8 cellular contexts compared by ENCODE assay signal in the genomic region with DNA sequence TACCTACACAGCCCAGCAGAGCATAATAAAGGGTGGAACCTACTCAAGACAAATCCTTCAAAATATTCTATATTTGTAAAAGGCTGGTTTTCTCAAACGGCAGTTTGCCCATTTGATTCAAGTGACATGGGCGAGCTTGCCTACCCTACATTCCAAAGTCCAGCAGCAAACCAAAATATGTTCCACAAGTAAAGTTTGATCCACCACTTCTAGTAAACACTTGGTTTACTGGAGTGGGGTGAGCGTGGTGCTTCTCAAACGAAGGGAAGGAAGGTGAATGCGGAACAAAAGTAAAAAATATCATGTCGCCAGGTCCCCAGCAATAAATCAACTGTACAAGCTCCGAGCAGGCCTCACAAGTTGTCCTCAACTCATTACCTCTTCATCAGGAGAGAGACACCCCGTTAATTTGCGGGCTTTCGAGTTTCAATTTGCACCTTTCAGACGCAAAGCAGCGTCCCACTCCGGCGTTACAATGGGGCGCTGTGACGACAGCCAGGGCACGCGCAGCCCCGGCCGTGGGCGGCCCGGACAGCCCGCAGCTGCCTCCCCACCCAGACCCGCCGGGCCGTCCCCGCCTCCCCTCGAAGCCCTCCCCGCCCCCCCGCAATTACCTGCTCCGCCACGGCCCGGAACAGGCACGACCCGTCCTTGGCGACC. TPM values are rescaled to one million over a fixed set of nuclear protein-coding genes. Genes with fewer than 3 reads are reported as not detected.
A peak's percentile ranks its signal among the peaks of the same experiment; 100 is the strongest.
DNase-seq lines count a peak whose midpoint lies in the region; ATAC-seq and TF ChIP-seq lines count a peak whose summit lies in the region.

No MANE protein-coding gene starts in this region.

- peak; percentile 28 for ATAC-seq in CD4-positive, alpha-beta T cell (ENCODE audit: poor library complexity)
- ATAC-seq in GM19395 (IDR thresholded peaks at IDR 0.05; ENCODE audit: unreplicated experiment), result peak; percentile 43
- peak; percentile 49 for ATAC-seq in HG03521 (IDR thresholded peaks at IDR 0.05; ENCODE audit: unreplicated experiment)
- ATAC-seq in left ventricle myocardium superior, result peak; percentile 65

- H3K27ac ChIP-seq in CD4-positive, alpha-beta T cell (ENCODE audit: low read depth, low read length), result peak overlapping the region; percentile 59
- peak overlapping the region; percentile 74 to 99 (median 97) for H3K27ac ChIP-seq in adrenal gland
- H3K27ac ChIP-seq in uterus, result peak overlapping the region; percentile 99 to 100

- H3K4me1 ChIP-seq in adrenal gland (replicated peaks in 1 of 2) (peaks cover 31 to 46% of the 10 kb centered on the region in 2 donors), uterus (peaks cover 5 to 8% of the 10 kb centered on the region in 2 donors)

- no peaks in the 10 kb centered on the region for H3K27me3 ChIP-seq in CD4-positive, alpha-beta T cell (ENCODE audit: control insufficient read depth, insufficient read depth, low read length)
- H3K27me3 ChIP-seq in adrenal gland (no peaks in the 10 kb centered on the region), uterus (no peaks in the 10 kb centered on the region)

- CTCF ChIA-PET in CD4-positive, alpha-beta T cell (lab: Charles Lee), result interaction anchor here (1.9 kb wide), 1 partner anchor 438 kb away, joined by 4 read pairs; no protein-coding TSS in a partner anchor

- H3K4me1 Mint-ChIP-seq in CD4-positive, alpha-beta T cell (ENCODE audit: low read depth), result peaks cover 48% of the 10 kb centered on the region

- peak overlapping the region; percentile 99 for H3K27ac Mint-ChIP-seq in CD4-positive, alpha-beta T cell

- peak overlapping the region; percentile 99 for H3K4me3 Mint-ChIP-seq in CD4-positive, alpha-beta T cell

- H3K9me3 ChIP-seq in CD4-positive, alpha-beta T cell (ENCODE audit: control insufficient read depth, low read length), result no peaks in the 10 kb centered on the region
- H3K9me3 ChIP-seq in adrenal gland (replicated peaks in 1 of 3) (no peaks in the 10 kb centered on the region), uterus (no peaks in the 10 kb centered on the region)

- peak in 1 of 2 donors; percentile 64 for TF ChIP-seq POLR2A in adrenal gland (IDR thresholded peaks at IDR 0.05)
- no peak for TF ChIP-seq POLR2A in uterus (IDR thresholded peaks at IDR 0.05)

- 0 to 2% (median 1%) methylated on average over 15 to 36 of the region's 36 CpGs for WGBS in adrenal gland, 4 donors

- no peaks in the 10 kb centered on the region for H3K9me3 Mint-ChIP-seq in CD4-positive, alpha-beta T cell

- POLR2A ChIA-PET in CD4-positive, alpha-beta T cell (lab: Charles Lee), result interaction anchor here (0.7 to 4.8 kb wide), 9 partner anchors 10 to 760 kb away, joined by 3 to 38 read pairs (median 3); a partner anchor contains a TSS

- H3K36me3 ChIP-seq in adrenal gland (replicated peaks in 1 of 2), result no peaks in the 10 kb centered on the region
- no peaks in the 10 kb centered on the region for H3K36me3 ChIP-seq in uterus

- peak; percentile 39 to 72 (median 56) for DNase-seq in CD4-positive, alpha-beta T cell
- DNase-seq in SW480 (ENCODE audit: low spot score), result peak; percentile 53
- peak; percentile 66 to 79 (median 72) for DNase-seq in adrenal gland
- peak; percentile 84 for DNase-seq in left ventricle myocardium superior
- peak; percentile 74 for DNase-seq in putamen (ENCODE audit: low spot score)
- peak; percentile 46 to 63 for DNase-seq in uterus

- peaks cover 29% of the 10 kb centered on the region for H3K36me3 Mint-ChIP-seq in CD4-positive, alpha-beta T cell (ENCODE audit: low read depth)

- no peak for TF ChIP-seq CTCF in CD4-positive, alpha-beta T cell (IDR thresholded peaks at IDR 0.05)
- TF ChIP-seq CTCF in adrenal gland (IDR thresholded peaks at IDR 0.05) (no peak), uterus (IDR thresholded peaks at IDR 0.05) (no peak)

- intact Hi-C loops in CD4-positive, alpha-beta T cell (cut with DNase I, micrococcal nuclease), result loop anchor here in 1 of 2 experiments (2.0 to 5.0 kb wide), 3 partner anchors 81 to 1997 kb away; a partner anchor contains a TSS
- intact Hi-C loops in adrenal gland (cut with DNase I), result no loop called here
- intact Hi-C loops in left ventricle myocardium superior (cut with micrococcal nuclease), result no loop called here
- intact Hi-C loops in uterus (cut with DNase I; ENCODE audit: low total_unique reads), result no loop called here

- H3K4me3 ChIP-seq in adrenal gland (peak overlapping the region in 3 of 4 donors; percentile 45 to 95 (median 95)), uterus (peak overlapping the region; percentile 87 to 98)

- no peaks in the 10 kb centered on the region for H3K27me3 Mint-ChIP-seq in CD4-positive, alpha-beta T cell

RNA-seq across cellular contexts. Expression of a gene that starts 1.1 kb away (rescaled TPM):
- total RNA-seq in CD4-positive, alpha-beta T cell, result 10 to 100 TPM; 75.1 to 81.1 TPM
- total RNA-seq in adrenal gland (10 to 100 TPM; 14.4 to 35.7 (median 30.9) TPM), left ventricle myocardium superior (38.9 TPM), uterus (10 to 100 TPM; 12.3 to 59.5 (median 31.9) TPM)
- polyA plus RNA-seq in adrenal gland, result 10 to 100 TPM; 12.8 to 25.4 (median 14.6) TPM

Comparison
In these comparisons a context has a peak if more than half of its experiments do, and no peak if none do; other contexts are left out.
1. Peak in every context shown above with its lines: DNase-seq, ATAC-seq, H3K4me3 ChIP-seq and H3K27ac ChIP-seq.